Comparison of ENCODE assay signal across 12 cellular contexts in genomic region chr10:119330342-119330741, GRCh38.
"Had no signal": no experiment of that assay in that cellular context is flagged by ENCODE, and none has a peak within 500 bp of the region (broad histone marks: within the 10 kb centered on the region; RNA-seq: fewer than 3 reads in every experiment).

No MANE protein-coding gene starts in this region.

- H3K27ac ChIP-seq: brain microvascular endothelial cell, lower lobe of right lung had no signal

- DNase-seq: activated CD4-positive, alpha-beta T cell treated with anti-CD3 and anti-CD28 coated beads, Interleukin-2, amount 50 U/mL, for 1 hour; activated T-cell treated with anti-CD3 and anti-CD28 coated beads, Interleukin-2, amount 50 U/mL, for 1 hour; amygdala; brain microvascular endothelial cell; dermis blood vessel endothelial cell; erythroblast; lower lobe of right lung; naive B cell; T-helper 17 cell; trophoblast cell had no signal

- ATAC-seq: activated naive CD4-positive, alpha-beta T cell treated with anti-CD3 and anti-CD28 coated beads, Interleukin-2, amount 50 U/mL, for 72 hours; lower lobe of right lung; stimulated activated effector memory CD8-positive, alpha-beta T cell treated with anti-CD3 and anti-CD28 coated beads, Interleukin-12 subunit alpha, Interleukin-12 subunit beta, amount 100 ng/mL, for 72 hours; T-helper 17 cell had no signal

- H3K4me3 Mint-ChIP-seq: stimulated activated effector memory CD8-positive, alpha-beta T cell treated with anti-CD3 and anti-CD28 coated beads, Interleukin-12 subunit alpha, Interleukin-12 subunit beta, amount 100 ng/mL, for 72 hours; T-helper 17 cell had no signal

- H3K9me3 Mint-ChIP-seq: activated naive CD4-positive, alpha-beta T cell treated with anti-CD3 and anti-CD28 coated beads, Interleukin-2, amount 50 U/mL, for 72 hours; naive B cell; stimulated activated effector memory CD8-positive, alpha-beta T cell treated with anti-CD3 and anti-CD28 coated beads, Interleukin-12 subunit alpha, Interleukin-12 subunit beta, amount 100 ng/mL, for 72 hours had no signal

- H3K4me3 ChIP-seq: lower lobe of right lung had no signal

- H3K9me3 ChIP-seq: lower lobe of right lung had no signal

- H3K36me3 Mint-ChIP-seq: stimulated activated effector memory CD8-positive, alpha-beta T cell treated with anti-CD3 and anti-CD28 coated beads, Interleukin-12 subunit alpha, Interleukin-12 subunit beta, amount 100 ng/mL, for 72 hours had no signal

- H3K36me3 ChIP-seq: brain microvascular endothelial cell had no signal

- H3K27me3 Mint-ChIP-seq: naive B cell, T-helper 17 cell had no signal

- H3K27ac Mint-ChIP-seq: stimulated activated effector memory CD8-positive, alpha-beta T cell treated with anti-CD3 and anti-CD28 coated beads, Interleukin-12 subunit alpha, Interleukin-12 subunit beta, amount 100 ng/mL, for 72 hours; T-helper 17 cell had no signal

- H3K27me3 ChIP-seq: brain microvascular endothelial cell had no signal
